15 cellular contexts compared by ENCODE assay signal in genomic region chr12:47038270-47038748, GRCh38. TPM values are rescaled to one million over a fixed set of nuclear protein-coding genes. Genes with fewer than 3 reads are reported as not detected.
DNase-seq lines count a peak whose midpoint lies in the region; ATAC-seq, FAIRE-seq and TF ChIP-seq lines count a peak whose summit lies in the region.
"Had no signal": no experiment of that assay in that cellular context is flagged by ENCODE, and none has a peak within 500 bp of the region (broad histone marks: within the 10 kb centered on the region; RNA-seq: fewer than 3 reads in every experiment).

No MANE protein-coding gene starts in this region.

- no peak overlapping the region for H3K27ac Mint-ChIP-seq in naive thymus-derived CD8-positive, alpha-beta T cell
- H3K27ac Mint-ChIP-seq: activated naive CD4-positive, alpha-beta T cell treated with anti-CD3 and anti-CD28 coated beads, Interleukin-2, amount 50 U/mL, for 24 hours had no signal

- H3K9me3 ChIP-seq in HUES48 (ENCODE audit: control insufficient read depth, insufficient read depth, low read length), result no peaks in the 10 kb centered on the region
- H3K9me3 ChIP-seq in adipocyte (ENCODE audit: control insufficient read depth, low read length), result no peaks in the 10 kb centered on the region
- H3K9me3 ChIP-seq: HAP-1 had no signal

- no peak for FAIRE-seq in HTR-8/SVneo (lab: Jason Lieb, UNC)
- FAIRE-seq: frontal cortex had no signal

- POLR2A ChIA-PET in naive thymus-derived CD8-positive, alpha-beta T cell (lab: Charles Lee), result no interaction called here

- no peak overlapping the region for H3K4me3 Mint-ChIP-seq in naive thymus-derived CD8-positive, alpha-beta T cell
- H3K4me3 Mint-ChIP-seq: activated naive CD4-positive, alpha-beta T cell treated with anti-CD3 and anti-CD28 coated beads, Interleukin-2, amount 50 U/mL, for 24 hours had no signal

- no peak for ATAC-seq in naive thymus-derived CD8-positive, alpha-beta T cell

- H3K4me3 ChIP-seq in HUES48 (ENCODE audit: low read depth, low read length), result no peak overlapping the region
- H3K4me3 ChIP-seq in adipocyte (ENCODE audit: low read length), result no peak overlapping the region
- H3K4me3 ChIP-seq: coronary artery, HAP-1 had no signal

- H3K27ac ChIP-seq in 22Rv1, result peak overlapping the region; percentile 87
- H3K27ac ChIP-seq in HUES48 (ENCODE audit: low read depth, low read length), result peak overlapping the region; percentile 43
- H3K27ac ChIP-seq: coronary artery had no signal

- H3K9ac ChIP-seq in HUES48 (ENCODE audit: low read depth, low read length) (no peak overlapping the region), adipocyte (ENCODE audit: low read length) (no peak overlapping the region)

- DNase-seq in adipocyte (ENCODE audit: low read depth) (peak; percentile 63), kidney glomerular epithelial cell (lab: John Stamatoyannopoulos, UW) (peak; percentile 100), HTR-8/SVneo (ENCODE audit: insufficient read length, low spot score) (no peak), T-helper 2 cell (no peak), NCI-H82 (lab: John Stamatoyannopoulos, UW) (no peak)
- DNase-seq in naive thymus-derived CD8-positive, alpha-beta T cell, result no peak
- DNase-seq: activated CD4-positive, alpha-beta T cell treated with anti-CD3 and anti-CD28 coated beads, Interleukin-2, amount 50 U/mL, for 48 hours; KG1; NCI-H1930 had no signal

- peaks cover 7 to 19% (median 10%) of the 10 kb centered on the region in 4 donors for H3K4me1 Mint-ChIP-seq in naive thymus-derived CD8-positive, alpha-beta T cell

- peaks cover 0 to 2% (median 0%) of the 10 kb centered on the region in 9 donors for H3K9me3 Mint-ChIP-seq in naive thymus-derived CD8-positive, alpha-beta T cell
- H3K9me3 Mint-ChIP-seq: activated naive CD4-positive, alpha-beta T cell treated with anti-CD3 and anti-CD28 coated beads, Interleukin-2, amount 50 U/mL, for 24 hours had no signal

- no peak for TF ChIP-seq CTCF in 22Rv1 (IDR thresholded peaks at IDR 0.05)

- peaks cover 21% of the 10 kb centered on the region for H3K4me1 ChIP-seq in HUES48 (ENCODE audit: control insufficient read depth, insufficient read depth, low read length)
- H3K4me1 ChIP-seq in adipocyte (ENCODE audit: control insufficient read depth, insufficient read depth, low read length), result peaks cover 3% of the 10 kb centered on the region
- H3K4me1 ChIP-seq: HAP-1 had no signal

- no peaks in the 10 kb centered on the region for H3K36me3 ChIP-seq in HUES48 (ENCODE audit: control insufficient read depth, insufficient read depth, low read length)
- no peaks in the 10 kb centered on the region for H3K36me3 ChIP-seq in adipocyte (ENCODE audit: control insufficient read depth, insufficient read depth, low read length, severe bottlenecking)
- H3K36me3 ChIP-seq: HAP-1 had no signal

- peaks cover 0 to 3% (median 0%) of the 10 kb centered on the region in 5 donors for H3K27me3 Mint-ChIP-seq in naive thymus-derived CD8-positive, alpha-beta T cell
- H3K27me3 Mint-ChIP-seq: activated naive CD4-positive, alpha-beta T cell treated with anti-CD3 and anti-CD28 coated beads, Interleukin-2, amount 50 U/mL, for 24 hours had no signal

- peaks cover 0 to 4% (median 0%) of the 10 kb centered on the region in 3 donors for H3K36me3 Mint-ChIP-seq in naive thymus-derived CD8-positive, alpha-beta T cell
- H3K36me3 Mint-ChIP-seq: activated naive CD4-positive, alpha-beta T cell treated with anti-CD3 and anti-CD28 coated beads, Interleukin-2, amount 50 U/mL, for 24 hours had no signal

- H3K27me3 ChIP-seq in HUES48 (ENCODE audit: control insufficient read depth, insufficient read depth, low read length) (no peaks in the 10 kb centered on the region), adipocyte (replicated peaks; ENCODE audit: control insufficient read depth, insufficient read depth, low read length) (no peaks in the 10 kb centered on the region)

RNA-seq across cellular contexts. Expression of gene PCED1B, which starts 41.1 kb away (rescaled TPM):
- 10 to 100 TPM; 79.4 to 83.9 TPM for total RNA-seq in naive thymus-derived CD8-positive, alpha-beta T cell
- polyA plus RNA-seq in naive thymus-derived CD8-positive, alpha-beta T cell, result 100 to 1,000 TPM in 2 of 3 donors, 10 to 100 TPM in 1; 54.9 to 163 (median 127) TPM

RNA-seq across cellular contexts. Expression of gene AMIGO2, which starts 41.5 kb away (rescaled TPM):
- total RNA-seq in naive thymus-derived CD8-positive, alpha-beta T cell, result 10 to 100 TPM; 26.6 to 28.3 TPM
- 10 to 100 TPM; 28.6 to 53.3 (median 41.1) TPM for polyA plus RNA-seq in naive thymus-derived CD8-positive, alpha-beta T cell

Comparison
In these comparisons a context has a peak if more than half of its experiments do, and no peak if none do; other contexts are left out.
1. DNase-seq: peak in adipocyte (single experiment) and kidney glomerular epithelial cell (single experiment); none in HTR-8/SVneo (single experiment), naive thymus-derived CD8-positive, alpha-beta T cell (0 of 10), T-helper 2 cell (0 of 5) and NCI-H82 (single experiment).